ENCODE assay signal across 22 cellular contexts in the genomic region with DNA sequence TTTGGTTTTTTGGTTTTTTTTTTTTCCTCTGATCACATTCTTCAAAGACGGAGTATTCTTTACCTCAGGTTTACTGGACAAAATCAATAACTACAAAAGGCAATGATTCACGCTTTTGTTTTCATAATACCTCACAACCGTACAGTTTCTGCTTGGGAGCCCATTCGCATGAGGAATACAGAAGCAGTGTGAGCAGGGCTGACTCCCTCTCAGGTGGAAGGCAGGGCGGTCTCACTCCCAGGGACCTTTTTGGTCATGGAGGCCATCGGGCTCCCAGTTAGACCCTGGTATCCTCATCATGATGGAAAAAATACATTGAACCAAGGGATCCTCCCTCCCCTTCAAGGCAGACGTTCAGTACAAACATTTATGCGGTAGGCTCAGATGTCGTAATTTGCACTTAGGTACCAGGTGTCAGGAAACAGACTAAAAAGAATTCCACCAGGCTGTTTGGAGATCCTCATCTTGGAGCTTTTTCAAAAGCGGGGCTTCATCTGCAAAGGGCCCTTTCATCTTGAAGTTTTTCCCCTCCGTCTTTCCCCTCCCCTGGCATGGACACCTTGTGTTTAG. TPM values are rescaled to one million over a fixed set of nuclear protein-coding genes. Genes with fewer than 3 reads are reported as not detected.
DNase-seq lines count a peak whose midpoint lies in the region; ATAC-seq and TF ChIP-seq lines count a peak whose summit lies in the region.
"Had no signal": no experiment of that assay in that cellular context is flagged by ENCODE, and none has a peak within 500 bp of the region (broad histone marks: within the 10 kb centered on the region; RNA-seq: fewer than 3 reads in every experiment).

No MANE protein-coding gene starts in this region.

- H3K9ac ChIP-seq in colonic mucosa (ENCODE audit: low read depth in 2 of 2, low read length in 2 of 2) (peak overlapping the region in 1 of 2 donors; percentile 42), smooth muscle cell (ENCODE audit: low read depth) (no peak overlapping the region)

- no peak for DNase-seq in activated naive CD4-positive, alpha-beta T cell treated with Interleukin-2 at 50 U/mL for 16 hours
- DNase-seq in T-helper 17 cell = no peak
- DNase-seq in colonic mucosa = no peak
- no peak for DNase-seq in smooth muscle cell (lab: John Stamatoyannopoulos, UW; ENCODE audit: unreplicated experiment)
- DNase-seq in posterior vena cava (ENCODE audit: low spot score) = no peak
- DNase-seq in NCI-H1930 (lab: John Stamatoyannopoulos, UW) = no peak
- DNase-seq: activated CD4-positive, CD25-positive, alpha-beta regulatory T cell treated with anti-CD3 and anti-CD28 coated beads, Interleukin-2, amount 50 U/mL, for 72 hours; activated gamma-delta T cell; cerebellar nuclear complex; effector CD4-positive, alpha-beta T cell; foreskin keratinocyte; hypothalamus; NCI-H1092; NCI-H2029; NCI-H2227 treated with DMSO at 0.1 percent for 48 hours; NCI-H774; nucleus accumbens; retina; SHP77 treated with DMSO at 0.1 percent for 48 hours had no signal

- H3K4me1 Mint-ChIP-seq in activated naive CD4-positive, alpha-beta T cell treated with anti-CD3 and anti-CD28 coated beads, Interleukin-2, amount 50 U/mL, for 24 hours = peaks cover 20% of the 10 kb centered on the region
- peaks cover 25% of the 10 kb centered on the region for H3K4me1 Mint-ChIP-seq in T-helper 17 cell

- no peaks in the 10 kb centered on the region for H3K36me3 ChIP-seq in colonic mucosa
- peaks cover 27% of the 10 kb centered on the region for H3K36me3 ChIP-seq in smooth muscle cell (ENCODE audit: low read depth)

- peak overlapping the region; percentile 70 for H3K27ac Mint-ChIP-seq in activated naive CD4-positive, alpha-beta T cell treated with anti-CD3 and anti-CD28 coated beads, Interleukin-2, amount 50 U/mL, for 24 hours
- H3K27ac Mint-ChIP-seq in T-helper 17 cell = peak overlapping the region; percentile 24

- no peaks in the 10 kb centered on the region for H3K27me3 Mint-ChIP-seq in activated naive CD4-positive, alpha-beta T cell treated with anti-CD3 and anti-CD28 coated beads, Interleukin-2, amount 50 U/mL, for 24 hours
- no peaks in the 10 kb centered on the region for H3K27me3 Mint-ChIP-seq in T-helper 17 cell

- 93% methylated on average over 11 of the region's 11 CpGs for WGBS in smooth muscle cell (ENCODE audit: low lambda C conversion rate)

- H4K20me1 ChIP-seq in smooth muscle cell (ENCODE audit: low read depth) = peaks cover 99% of the 10 kb centered on the region

- H3K9me3 ChIP-seq in T-helper 17 cell (ENCODE audit: control insufficient read depth, low read length, poor library complexity, severe bottlenecking) = no peaks in the 10 kb centered on the region
- no peaks in the 10 kb centered on the region for H3K9me3 ChIP-seq in colonic mucosa
- no peaks in the 10 kb centered on the region for H3K9me3 ChIP-seq in smooth muscle cell (replicated peaks; ENCODE audit: low read depth)

- H2AFZ ChIP-seq in smooth muscle cell (ENCODE audit: low read depth) = no peak overlapping the region

- H3K36me3 Mint-ChIP-seq in activated naive CD4-positive, alpha-beta T cell treated with anti-CD3 and anti-CD28 coated beads, Interleukin-2, amount 50 U/mL, for 24 hours = peaks cover 34% of the 10 kb centered on the region
- peaks cover 3% of the 10 kb centered on the region for H3K36me3 Mint-ChIP-seq in T-helper 17 cell (ENCODE audit: low read depth)

- H3K4me3 ChIP-seq in colonic mucosa (no peak overlapping the region), smooth muscle cell (no peak overlapping the region)

- H3F3A ChIP-seq in smooth muscle cell (ENCODE audit: low read depth) = peaks cover 76% of the 10 kb centered on the region

- peak overlapping the region; percentile 36 for H3K4me3 Mint-ChIP-seq in activated naive CD4-positive, alpha-beta T cell treated with anti-CD3 and anti-CD28 coated beads, Interleukin-2, amount 50 U/mL, for 24 hours
- H3K4me3 Mint-ChIP-seq in T-helper 17 cell = peak overlapping the region; percentile 63

- no peak for TF ChIP-seq CTCF in colonic mucosa (IDR thresholded peaks at IDR 0.05)
- TF ChIP-seq CTCF in smooth muscle cell (IDR thresholded peaks at IDR 0.05; ENCODE audit: borderline replicate concordance, insufficient read depth, poor library complexity, severe bottlenecking) = no peak

- H3K4me1 ChIP-seq in colonic mucosa = peaks cover 7% of the 10 kb centered on the region
- peaks cover 5% of the 10 kb centered on the region for H3K4me1 ChIP-seq in smooth muscle cell (ENCODE audit: low read depth)
- H3K4me1 ChIP-seq: foreskin keratinocyte had no signal

- H3K27ac ChIP-seq in colonic mucosa (peak overlapping the region; percentile 69), smooth muscle cell (ENCODE audit: low read depth) (peak overlapping the region; percentile 52)
- H3K27ac ChIP-seq: foreskin keratinocyte, HL-60 had no signal

- no peaks in the 10 kb centered on the region for H3K9me3 Mint-ChIP-seq in activated naive CD4-positive, alpha-beta T cell treated with anti-CD3 and anti-CD28 coated beads, Interleukin-2, amount 50 U/mL, for 24 hours

- H3K27me3 ChIP-seq in colonic mucosa = no peaks in the 10 kb centered on the region
- no peaks in the 10 kb centered on the region for H3K27me3 ChIP-seq in smooth muscle cell (ENCODE audit: low read depth)
- H3K27me3 ChIP-seq: foreskin keratinocyte had no signal

- H3K79me2 ChIP-seq in smooth muscle cell (ENCODE audit: low read depth) = peaks cover 3% of the 10 kb centered on the region

- intact Hi-C loops in colonic mucosa (cut with DNase I) = no loop called here
- intact Hi-C loops in posterior vena cava (cut with DNase I) = no loop called here

- ATAC-seq in T-helper 17 cell (no peak), GM19452 (IDR thresholded peaks at IDR 0.05; ENCODE audit: unreplicated experiment) (no peak)
- ATAC-seq: foreskin keratinocyte had no signal

- no peak overlapping the region for H3K4me2 ChIP-seq in smooth muscle cell

RNA-seq across cellular contexts. Expression of gene TIGAR, which starts 19.0 kb away (rescaled TPM):
- total RNA-seq in T-helper 17 cell (10 to 100 TPM in 1 of 2 donors, 1 to 10 TPM in 1; 7.8 to 10.7 TPM), colonic mucosa (10 to 100 TPM; 14.1 to 17.7 TPM), smooth muscle cell (21.0 and 21.6 TPM in 2 replicates), posterior vena cava (10 to 100 TPM; 10.3 to 12.1 TPM)
- 26.1 and 36.0 TPM in 2 replicates for polyA plus RNA-seq in smooth muscle cell

RNA-seq across cellular contexts. Expression of gene CCND2, which starts 28.5 kb away (rescaled TPM):
- 100 to 1,000 TPM; 197 to 225 TPM for total RNA-seq in T-helper 17 cell
- 100 to 1,000 TPM; 180 to 217 TPM for total RNA-seq in colonic mucosa
- 462 and 556 TPM in 2 replicates for total RNA-seq in smooth muscle cell
- 280 and 356 TPM in 2 replicates for polyA plus RNA-seq in smooth muscle cell
- 100 to 1,000 TPM; 101 to 129 TPM for total RNA-seq in posterior vena cava
